8 cellular contexts compared by ENCODE assay signal in the genomic region with DNA sequence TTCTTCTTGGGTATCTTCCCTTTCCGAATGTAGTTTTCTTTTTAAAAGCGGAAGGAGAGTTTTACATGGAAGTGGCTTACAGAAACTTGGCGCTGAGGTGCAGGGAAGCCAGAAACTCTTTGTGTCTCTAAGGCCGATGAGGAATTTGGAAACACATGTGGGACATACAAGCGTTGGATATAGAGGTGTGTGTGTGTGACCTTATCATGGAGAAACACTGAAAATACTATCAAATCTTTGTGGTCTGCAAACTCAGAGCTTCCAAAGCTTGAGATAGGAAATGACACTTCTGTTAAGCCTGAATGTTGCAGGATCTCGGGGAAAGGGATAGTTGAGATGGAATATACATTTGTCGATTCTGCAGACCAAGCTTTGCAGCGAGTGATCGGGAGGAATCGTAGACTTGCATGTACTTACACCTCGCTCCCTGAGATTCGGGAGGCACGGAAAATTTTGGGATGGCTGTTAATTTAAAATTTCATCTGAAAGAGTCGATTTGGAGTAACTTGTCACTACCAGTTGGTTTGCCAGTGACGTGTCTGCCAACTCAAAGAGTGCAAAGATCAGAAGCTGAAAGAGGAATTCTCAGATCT. TPM values are rescaled to one million over a fixed set of nuclear protein-coding genes. Genes with fewer than 3 reads are reported as not detected.
DNase-seq lines count a peak whose midpoint lies in the region; ATAC-seq and TF ChIP-seq lines count a peak whose summit lies in the region.

No MANE protein-coding gene starts in this region.

- no peak for TF ChIP-seq CTCF in nephron progenitor cell (IDR thresholded peaks at IDR 0.05)

- ATAC-seq in HG03025 (IDR thresholded peaks at IDR 0.05; ENCODE audit: low FRiP score, unreplicated experiment) = no peak
- no peak for ATAC-seq in HG02870 (IDR thresholded peaks at IDR 0.05; ENCODE audit: unreplicated experiment)

- in situ Hi-C loops in KBM-7 (cut with MboI; ENCODE audit: low pct_unique_long_range_greater_than_20kb, low sequenced_read_pairs) = no loop called here

- no peaks in the 10 kb centered on the region for H3K9me3 Mint-ChIP-seq in nephron progenitor cell

- H3K36me3 Mint-ChIP-seq in nephron progenitor cell (ENCODE audit: low read depth) = no peaks in the 10 kb centered on the region

- peak; percentile 14 for DNase-seq in DMS114 treated with DMSO at 0.1 percent for 48 hours (lab: John Stamatoyannopoulos, UW; ENCODE audit: unreplicated experiment)
- DNase-seq in HT-29 (ENCODE audit: low spot score) = peak; percentile 53
- DNase-seq in SW480 (ENCODE audit: low spot score) = peak; percentile 58
- DNase-seq in erythroblast (lab: John Stamatoyannopoulos, UW) = peak; percentile 52 to 66
- DNase-seq in nephron progenitor cell = peak; percentile 8
- no peak for DNase-seq in KBM-7

- no peak for TF ChIP-seq POLR2A in erythroblast (IDR thresholded peaks at IDR 0.05; ENCODE audit: low read length)

- peaks cover 34% of the 10 kb centered on the region for H3K4me1 Mint-ChIP-seq in nephron progenitor cell

- H3K27me3 Mint-ChIP-seq in nephron progenitor cell (ENCODE audit: low read depth, poor library complexity) = peaks cover 11% of the 10 kb centered on the region

- H3K4me3 Mint-ChIP-seq in nephron progenitor cell = peak overlapping the region; percentile 96

- peak overlapping the region; percentile 73 for H3K27ac Mint-ChIP-seq in nephron progenitor cell

RNA-seq across cellular contexts. Expression of gene NAB1, which starts 1.0 kb away (rescaled TPM):
- total RNA-seq in HT-29 (2014; rRNA removed; shearing (Covaris generic)) = 26.7 and 28.6 TPM in 2 replicates
